Comparison of ENCODE assay signal across 15 cellular contexts in genomic region chr17:6546069-6546718, GRCh38. TPM values are rescaled to one million over a fixed set of nuclear protein-coding genes. Genes with fewer than 3 reads are reported as not detected.
DNase-seq lines count a peak whose midpoint lies in the region; ATAC-seq and TF ChIP-seq lines count a peak whose summit lies in the region.
"Had no signal": no experiment of that assay in that cellular context is flagged by ENCODE, and none has a peak within 500 bp of the region (broad histone marks: within the 10 kb centered on the region; RNA-seq: fewer than 3 reads in every experiment).

No MANE protein-coding gene starts in this region.

- H4K8ac ChIP-seq in IMR-90 (ENCODE audit: low read depth in 2 of 2, low read length in 2 of 2) = no peak overlapping the region

- no peaks in the 10 kb centered on the region for H3K9me3 ChIP-seq in IMR-90 (ENCODE audit: control insufficient read depth, insufficient read depth, low read length)

- H3K9me1 ChIP-seq in IMR-90 (ENCODE audit: insufficient read depth, low read length) = 0 out of 2 replicates have a peak, but pooled peaks cover 2% of the 10 kb centered on the region

- H3K4me3 ChIP-seq in IMR-90 (ENCODE audit: insufficient read depth, low read depth, low read length) = no peak overlapping the region

- H3K27ac Mint-ChIP-seq in stimulated activated memory B cell treated with anti-CD40 and anti-IgM and Interleukin-4, amounts not matched to agents 10 μg/mL and 1 μg/mL and 100 μg/mL, for 72 hours = no peak overlapping the region
- H3K27ac Mint-ChIP-seq in Calu3 (ENCODE audit: unreplicated experiment) = no peak overlapping the region
- H3K27ac Mint-ChIP-seq: activated B cell treated with CpG ODN at 0.5 μM for 24 hours had no signal

- H4K5ac ChIP-seq in IMR-90 (ENCODE audit: low read depth, low read length) = no peak overlapping the region

- BruUV-seq in IMR-90 (replicated peaks; lab: Mats Ljungman, UMichigan) = no TSS peak
- BruUV-seq in Calu3 (replicated peaks; lab: Mats Ljungman, UMichigan) = no TSS peak

- peaks cover 11% of the 10 kb centered on the region for H3K4me1 Mint-ChIP-seq in stimulated activated memory B cell treated with anti-CD40 and anti-IgM and Interleukin-4, amounts not matched to agents 10 μg/mL and 1 μg/mL and 100 μg/mL, for 72 hours
- H3K4me1 Mint-ChIP-seq in Calu3 (ENCODE audit: low read depth, unreplicated experiment) = no peaks in the 10 kb centered on the region

- no peak overlapping the region for H3K18ac ChIP-seq in IMR-90 (ENCODE audit: low read depth, low read length)

- no peaks in the 10 kb centered on the region for H4K20me1 ChIP-seq in IMR-90 (ENCODE audit: insufficient read depth, low read length)

- no peak overlapping the region for H3K56ac ChIP-seq in IMR-90 (ENCODE audit: extremely low read depth, insufficient read depth, low read length)

- no peaks in the 10 kb centered on the region for H3K9me3 Mint-ChIP-seq in stimulated activated memory B cell treated with anti-CD40 and anti-IgM and Interleukin-4, amounts not matched to agents 10 μg/mL and 1 μg/mL and 100 μg/mL, for 72 hours
- H3K9me3 Mint-ChIP-seq in Calu3 (ENCODE audit: low read depth, unreplicated experiment) = no peaks in the 10 kb centered on the region
- H3K9me3 Mint-ChIP-seq: activated B cell treated with CpG ODN at 0.5 μM for 24 hours had no signal

- H3K36me3 Mint-ChIP-seq in stimulated activated memory B cell treated with anti-CD40 and anti-IgM and Interleukin-4, amounts not matched to agents 10 μg/mL and 1 μg/mL and 100 μg/mL, for 72 hours = no peaks in the 10 kb centered on the region
- H3K36me3 Mint-ChIP-seq in Calu3 (ENCODE audit: insufficient read depth, unreplicated experiment) = peaks cover 13% of the 10 kb centered on the region
- H3K36me3 Mint-ChIP-seq: CD14-positive monocyte had no signal

- H3K9ac ChIP-seq in IMR-90 (ENCODE audit: low read depth, low read length) = no peak overlapping the region

- H2AK9ac ChIP-seq in IMR-90 (replicated peaks; ENCODE audit: low read depth, low read length, poor library complexity) = no peak overlapping the region

- ATAC-seq in IMR-90 (ENCODE audit: low read depth) = peak; percentile 42
- no peak for ATAC-seq in stimulated activated memory B cell treated with anti-CD40 and anti-IgM and Interleukin-4, amounts not matched to agents 10 μg/mL and 1 μg/mL and 100 μg/mL, for 72 hours

- H3K4me1 ChIP-seq in IMR-90 (ENCODE audit: control insufficient read depth, insufficient read depth, low read length) = no peaks in the 10 kb centered on the region

- no peaks in the 10 kb centered on the region for H3K36me3 ChIP-seq in IMR-90 (ENCODE audit: control insufficient read depth, insufficient read depth, low read length)

- H3K79me1 ChIP-seq in IMR-90 (ENCODE audit: low read depth in 1 of 2, low read length in 2 of 2) = no peaks in the 10 kb centered on the region

- no peak overlapping the region for H3K14ac ChIP-seq in IMR-90 (replicated peaks; ENCODE audit: low read depth, low read length)

- no peak overlapping the region for H4K91ac ChIP-seq in IMR-90 (ENCODE audit: insufficient read depth, low read depth, low read length)

- no peak overlapping the region for H3K4me2 ChIP-seq in IMR-90 (ENCODE audit: low read depth, low read length)

- H3K4me3 Mint-ChIP-seq in stimulated activated memory B cell treated with anti-CD40 and anti-IgM and Interleukin-4, amounts not matched to agents 10 μg/mL and 1 μg/mL and 100 μg/mL, for 72 hours = no peak overlapping the region
- H3K4me3 Mint-ChIP-seq in Calu3 (ENCODE audit: low read depth, unreplicated experiment) = no peak overlapping the region
- H3K4me3 Mint-ChIP-seq: activated B cell treated with CpG ODN at 0.5 μM for 24 hours had no signal

- no peak overlapping the region for H2BK5ac ChIP-seq in IMR-90 (ENCODE audit: low read depth, low read length, poor library complexity, severe bottlenecking)

- no peak overlapping the region for H2BK15ac ChIP-seq in IMR-90 (ENCODE audit: low read depth, low read length)

- intact Hi-C loops in IMR-90 (cut with micrococcal nuclease) = no loop called here
- intact Hi-C loops in Calu3 (cut with micrococcal nuclease; ENCODE audit: unreplicated experiment) = no loop called here

- no peak overlapping the region for H2AK5ac ChIP-seq in IMR-90 (ENCODE audit: low read depth, low read length)

- H3K23ac ChIP-seq in IMR-90 (ENCODE audit: low read depth, low read length) = no peak overlapping the region

- no peak overlapping the region for H2AFZ ChIP-seq in IMR-90 (replicated peaks; ENCODE audit: low read length, poor library complexity)

- CTCF ChIA-PET in IMR-90 (lab: Yijun Ruan, JAX) = no interaction called here
- CTCF ChIA-PET in Calu3 (lab: Charles Lee) = no interaction called here

- no peak for TF ChIP-seq POLR2A in IMR-90 (IDR thresholded peaks at IDR 0.05; ENCODE audit: low read depth, low read length)

- no peak for TF ChIP-seq RAD21 in IMR-90 (IDR thresholded peaks at IDR 0.05; ENCODE audit: low read length)

- 67% methylated on average over 3 of the region's 10 CpGs; no CpG with 5 or more reads in 1 of the 2 experiments for WGBS in IMR-90 (ENCODE audit: extremely low coverage in 2 of 2, insufficient read length in 1 of 2), 2 experiments

- no peak overlapping the region for H2BK20ac ChIP-seq in IMR-90 (ENCODE audit: low read depth, low read length)

- dilution Hi-C loops in IMR-90 (cut with HindIII; ENCODE audit: low sequenced_read_pairs, unreplicated experiment) = no loop called here

- peaks cover 5% of the 10 kb centered on the region for H3K27me3 Mint-ChIP-seq in stimulated activated memory B cell treated with anti-CD40 and anti-IgM and Interleukin-4, amounts not matched to agents 10 μg/mL and 1 μg/mL and 100 μg/mL, for 72 hours
- no peaks in the 10 kb centered on the region for H3K27me3 Mint-ChIP-seq in Calu3 (ENCODE audit: unreplicated experiment)

- no peak for TF ChIP-seq CTCF in IMR-90 (conservative IDR thresholded peaks at IDR 0.05; ENCODE audit: low read depth, low read length)
- TF ChIP-seq CTCF in Calu3 (IDR thresholded peaks at IDR 0.05; ENCODE audit: unreplicated experiment) = no peak

- DNase-seq in Daoy (ENCODE audit: low read depth) (peak; percentile 65), IMR-90 (peak; percentile 67), astrocyte of the hippocampus (ENCODE audit: low read depth, low spot score) (peak; percentile 94), myocyte (ENCODE audit: low read depth) (peak; percentile 97), NCI-H2029 treated with DMSO at 0.1 percent for 48 hours (lab: John Stamatoyannopoulos, UW) (no peak), Calu3 (no peak)
- DNase-seq in activated naive CD4-positive, alpha-beta T cell treated with Interleukin-2 at 50 U/mL for 16 hours = no peak
- DNase-seq: activated B cell treated with CpG ODN at 0.5 μM for 24 hours; activated T-cell treated with anti-CD3 and anti-CD28 coated beads for 4 hours; effector CD4-positive, alpha-beta T cell; KG1; stimulated activated CD4-positive, alpha-beta T cell treated with anti-CD3 and anti-CD28 coated beads, Interleukin-4, amount 100 ng/mL, for 24 hours; stimulated activated naive CD4-positive, alpha-beta T cell treated with Interleukin-2 at 50 U/mL for 16 hours had no signal

- H3K27ac ChIP-seq in IMR-90 (ENCODE audit: insufficient read depth, low read length) = no peak overlapping the region

- no peak overlapping the region for H3K4ac ChIP-seq in IMR-90 (ENCODE audit: low read depth, low read length)

- in situ Hi-C loops in IMR-90 (cut with MboI; ENCODE audit: low sequenced_read_pairs) = no loop called here

- H3K27me3 ChIP-seq in IMR-90 (ENCODE audit: control insufficient read depth, insufficient read depth, low read length) = peaks cover 18% of the 10 kb centered on the region

- H2BK120ac ChIP-seq in IMR-90 (ENCODE audit: low read depth, low read length) = no peak overlapping the region

- POLR2A ChIA-PET in IMR-90 (lab: Charles Lee; ENCODE audit: unreplicated experiment) = interaction anchor here (0.6 kb wide), 1 partner anchor 15 kb away, joined by 3 read pairs; no protein-coding TSS in a partner anchor

TF ChIP-seq in IMR-90, 13 proteins besides CTCF, POLR2A, EP300 and RAD21 (continues in another document):
- no peak for TF ChIP-seq RCOR1 (IDR thresholded peaks at IDR 0.05; ENCODE audit: insufficient replicate concordance, low read length)
- TF ChIP-seq FOS (IDR thresholded peaks at IDR 0.05; ENCODE audit: low read depth, low read length) = no peak
- TF ChIP-seq CEBPB (IDR thresholded peaks at IDR 0.05; ENCODE audit: low read depth, low read length) = no peak
- TF ChIP-seq USF2 (IDR thresholded peaks at IDR 0.05; ENCODE audit: low read depth, low read length) = no peak
- no peak for TF ChIP-seq BHLHE40 (IDR thresholded peaks at IDR 0.05; ENCODE audit: low read depth, low read length)
- TF ChIP-seq SMC3 (IDR thresholded peaks at IDR 0.05; ENCODE audit: low read depth, low read length) = no peak
- TF ChIP-seq NFE2L2 (IDR thresholded peaks at IDR 0.05; ENCODE audit: low read depth, low read length) = no peak
- no peak for TF ChIP-seq MXI1 (IDR thresholded peaks at IDR 0.05; ENCODE audit: borderline replicate concordance, low read depth, low read length)
- no peak for TF ChIP-seq MAZ (IDR thresholded peaks at IDR 0.05; ENCODE audit: borderline replicate concordance, low read depth, low read length)
- TF ChIP-seq MAFK (IDR thresholded peaks at IDR 0.05; ENCODE audit: low read depth, low read length) = no peak
- no peak for TF ChIP-seq CHD1 (IDR thresholded peaks at IDR 0.05; ENCODE audit: low read depth, low read length)
- no peak for TF ChIP-seq RFX5 (IDR thresholded peaks at IDR 0.05; ENCODE audit: low read depth, low read length)

RNA-seq across cellular contexts. Expression of gene PITPNM3, which starts 10.2 kb away (rescaled TPM):
- 0.33 and 0.51 TPM in 2 replicates for total RNA-seq in Daoy (2014; rRNA removed; shearing (Covaris generic))
- 0.54 and 0.56 TPM in 2 replicates for total RNA-seq in IMR-90 (2012; rRNA removed)
- polyA plus RNA-seq in IMR-90 (2012; rRNA removed) = 1.7 and 2.0 TPM in 2 replicates
- 0.64 and 1.1 TPM in 2 replicates for polyA plus RNA-seq in IMR-90 (2012; cell fraction: cytosol; rRNA removed)
- polyA plus RNA-seq in IMR-90 (2012; cell fraction: nucleus; rRNA removed; ENCODE audit: low replicate concordance) = 2.9 and 5.2 TPM in 2 replicates
- 0.72 and 0.78 TPM in 2 replicates for total RNA-seq in myocyte
- polyA plus RNA-seq in myocyte (2012) = 3.2 TPM
- total RNA-seq in Calu3 (2022) = 10.3 and 10.7 TPM in 2 replicates
- polyA plus RNA-seq: CD14-positive monocyte had no signal

Comparison
In these comparisons a context has a peak if more than half of its experiments do, and no peak if none do; other contexts are left out.
1. DNase-seq: peak in Daoy (single experiment), IMR-90 (single experiment), astrocyte of the hippocampus (single experiment) and myocyte (single experiment); none in NCI-H2029 treated with DMSO at 0.1 percent for 48 hours (single experiment), activated naive CD4-positive, alpha-beta T cell treated with Interleukin-2 at 50 U/mL for 16 hours (single experiment) and Calu3 (single experiment).